18 cellular contexts compared by ENCODE assay signal in the genomic region with DNA sequence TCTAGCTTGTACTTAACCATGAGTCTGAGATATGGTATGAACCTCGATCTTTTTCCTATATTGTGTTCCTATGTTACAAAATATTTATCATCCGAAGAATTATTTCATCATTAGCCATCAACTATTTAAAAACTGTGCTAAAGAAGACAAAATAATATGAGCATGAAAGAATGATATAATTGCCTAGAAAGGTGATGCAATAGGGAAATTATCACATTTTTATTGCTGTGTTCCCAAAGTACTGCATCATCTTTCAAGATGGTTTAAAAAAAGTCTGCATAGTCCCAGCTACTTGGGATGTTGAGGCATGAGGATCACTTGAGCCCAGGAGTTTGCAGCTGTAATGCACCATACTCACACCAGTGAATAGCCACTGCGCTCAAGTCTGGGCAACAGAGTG.
A peak's percentile ranks its signal among the peaks of the same experiment; 100 is the strongest.
DNase-seq lines count a peak whose midpoint lies in the region; ATAC-seq and TF ChIP-seq lines count a peak whose summit lies in the region.
"Had no signal": no experiment of that assay in that cellular context is flagged by ENCODE, and none has a peak within 500 bp of the region (broad histone marks: within the 10 kb centered on the region; RNA-seq: fewer than 3 reads in every experiment).

No MANE protein-coding gene starts in this region.

- no peak for TF ChIP-seq CTCF in AG10803 (conservative IDR thresholded peaks at IDR 0.05; ENCODE audit: low read length)
- TF ChIP-seq CTCF in HEK293 (tag by site-specific recombination; IDR thresholded peaks at IDR 0.05): no peak
- TF ChIP-seq CTCF in fibroblast of villous mesenchyme (IDR thresholded peaks at IDR 0.05; ENCODE audit: insufficient read depth, low read depth, low read length): no peak
- no peak for TF ChIP-seq CTCF in upper lobe of left lung (IDR thresholded peaks at IDR 0.05)
- no peak for TF ChIP-seq CTCF in GM13976 (IDR thresholded peaks at IDR 0.05; ENCODE audit: borderline replicate concordance, control extremely low read depth, extremely low read depth, insufficient read depth, missing control alignments)

- 81 to 82% methylated on average over 3 of the region's 3 CpGs for WGBS in upper lobe of left lung, 2 donors

- no peak for TF ChIP-seq EP300 in upper lobe of left lung (IDR thresholded peaks at IDR 0.05)

- ATAC-seq in upper lobe of left lung (ENCODE audit: low FRiP score in 2 of 2): no peak
- ATAC-seq: A549 had no signal

- peaks cover 17 to 21% of the 10 kb centered on the region in 2 experiments; a peak in 2 of 3 replicates for H3K36me3 ChIP-seq in HEK293 (ENCODE audit: control insufficient read depth in 2 of 2, insufficient read depth in 1 of 2, low read length in 2 of 2)
- H3K36me3 ChIP-seq in upper lobe of left lung: peaks cover 0 to 21% (median 6%) of the 10 kb centered on the region in 4 donors

- peak; percentile 16 for DNase-seq in AG10803 (ENCODE audit: low read depth)
- DNase-seq in fibroblast of villous mesenchyme (ENCODE audit: low read depth): peak; percentile 36
- DNase-seq in upper lobe of left lung: no peak
- DNase-seq in GM13976 (ENCODE audit: low spot score): no peak
- DNase-seq in NCI-H146 treated with DMSO at 0.1 percent for 48 hours (lab: John Stamatoyannopoulos, UW; ENCODE audit: unreplicated experiment): no peak
- DNase-seq: 8988T; ACHN; C1 segment of cervical spinal cord; Calu3; CD4-positive, alpha-beta memory T cell; COR-L47; DMS53; DMS79 treated with DMSO at 0.1 percent for 48 hours; GM23248; H7; HCEC 1CT had no signal

- H3K27ac ChIP-seq in HEK293 (ENCODE audit: extremely low read depth, low read depth, low read length) (no peak overlapping the region), upper lobe of left lung (no peak overlapping the region)
- H3K27ac ChIP-seq: A549, GM23248 had no signal

- in situ Hi-C loops in GM13976 (cut with MboI; ENCODE audit: low sequenced_read_pairs, unreplicated experiment): no loop called here

- H3K9me3 ChIP-seq in HEK293 (ENCODE audit: control insufficient read depth, insufficient read depth, low read depth, low read length): no peaks in the 10 kb centered on the region
- H3K9me3 ChIP-seq in upper lobe of left lung: no peaks in the 10 kb centered on the region
- H3K9me3 ChIP-seq: A549 had no signal

- peaks cover 8% of the 10 kb centered on the region; the same call in 1 of the 2 replicates for H3K4me1 ChIP-seq in HEK293 (ENCODE audit: control insufficient read depth, insufficient read depth, low read length)
- no peaks in the 10 kb centered on the region for H3K4me1 ChIP-seq in upper lobe of left lung
- H3K4me1 ChIP-seq: A549 had no signal

- TF ChIP-seq POLR2A in upper lobe of left lung (IDR thresholded peaks at IDR 0.05): no peak

- H3K27me3 ChIP-seq in upper lobe of left lung: no peaks in the 10 kb centered on the region

- H3K4me3 ChIP-seq in AG10803 (ENCODE audit: low read length) (no peak overlapping the region), HEK293 (ENCODE audit: low read depth, low read length) (no peak overlapping the region), fibroblast of villous mesenchyme (ENCODE audit: low read depth, low read length) (no peak overlapping the region), upper lobe of left lung (no peak overlapping the region)
- H3K4me3 ChIP-seq: A549, GM23248 had no signal

- CTCF ChIA-PET in HEK293 (lab: Yijun Ruan, JAX): interaction anchor here (1.4 kb wide), 1 partner anchor 10 kb away, joined by 4 read pairs; no protein-coding TSS in a partner anchor

- POLR2A ChIA-PET in HEK293 (lab: Yijun Ruan, JAX): no interaction called here

TF ChIP-seq in HEK293, 187 proteins besides CTCF, POLR2A, EP300 and RAD21:
- TF ChIP-seq, protein P1, sequence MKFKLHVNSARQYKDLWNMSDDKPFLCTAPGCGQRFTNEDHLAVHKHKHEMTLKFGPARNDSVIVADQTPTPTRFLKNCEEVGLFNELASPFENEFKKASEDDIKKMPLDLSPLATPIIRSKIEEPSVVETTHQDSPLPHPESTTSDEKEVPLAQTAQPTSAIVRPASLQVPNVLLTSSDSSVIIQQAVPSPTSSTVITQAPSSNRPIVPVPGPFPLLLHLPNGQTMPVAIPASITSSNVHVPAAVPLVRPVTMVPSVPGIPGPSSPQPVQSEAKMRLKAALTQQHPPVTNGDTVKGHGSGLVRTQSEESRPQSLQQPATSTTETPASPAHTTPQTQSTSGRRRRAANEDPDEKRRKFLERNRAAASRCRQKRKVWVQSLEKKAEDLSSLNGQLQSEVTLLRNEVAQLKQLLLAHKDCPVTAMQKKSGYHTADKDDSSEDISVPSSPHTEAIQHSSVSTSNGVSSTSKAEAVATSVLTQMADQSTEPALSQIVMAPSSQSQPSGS (tag by site-specific recombination; IDR thresholded peaks at IDR 0.05; ENCODE audit: low read depth): 0 out of 2 replicates have a peak, but pooled peaks have one; percentile 5
- TF ChIP-seq, protein P2, sequence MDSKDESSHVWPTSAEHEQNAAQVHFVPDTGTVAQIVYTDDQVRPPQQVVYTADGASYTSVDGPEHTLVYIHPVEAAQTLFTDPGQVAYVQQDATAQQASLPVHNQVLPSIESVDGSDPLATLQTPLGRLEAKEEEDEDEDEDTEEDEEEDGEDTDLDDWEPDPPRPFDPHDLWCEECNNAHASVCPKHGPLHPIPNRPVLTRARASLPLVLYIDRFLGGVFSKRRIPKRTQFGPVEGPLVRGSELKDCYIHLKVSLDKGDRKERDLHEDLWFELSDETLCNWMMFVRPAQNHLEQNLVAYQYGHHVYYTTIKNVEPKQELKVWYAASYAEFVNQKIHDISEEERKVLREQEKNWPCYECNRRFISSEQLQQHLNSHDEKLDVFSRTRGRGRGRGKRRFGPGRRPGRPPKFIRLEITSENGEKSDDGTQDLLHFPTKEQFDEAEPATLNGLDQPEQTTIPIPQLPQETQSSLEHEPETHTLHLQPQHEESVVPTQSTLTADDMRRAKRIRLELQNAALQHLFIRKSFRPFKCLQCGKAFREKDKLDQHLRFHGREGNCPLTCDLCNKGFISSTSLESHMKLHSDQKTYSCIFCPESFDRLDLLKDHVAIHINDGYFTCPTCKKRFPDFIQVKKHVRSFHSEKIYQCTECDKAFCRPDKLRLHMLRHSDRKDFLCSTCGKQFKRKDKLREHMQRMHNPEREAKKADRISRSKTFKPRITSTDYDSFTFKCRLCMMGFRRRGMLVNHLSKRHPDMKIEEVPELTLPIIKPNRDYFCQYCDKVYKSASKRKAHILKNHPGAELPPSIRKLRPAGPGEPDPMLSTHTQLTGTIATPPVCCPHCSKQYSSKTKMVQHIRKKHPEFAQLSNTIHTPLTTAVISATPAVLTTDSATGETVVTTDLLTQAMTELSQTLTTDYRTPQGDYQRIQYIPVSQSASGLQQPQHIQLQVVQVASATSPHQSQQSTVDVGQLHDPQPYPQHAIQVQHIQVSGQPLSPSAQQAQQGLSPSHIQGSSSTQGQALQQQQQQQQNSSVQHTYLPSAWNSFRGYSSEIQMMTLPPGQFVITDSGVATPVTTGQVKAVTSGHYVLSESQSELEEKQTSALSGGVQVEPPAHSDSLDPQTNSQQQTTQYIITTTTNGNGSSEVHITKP (tag by site-specific recombination; IDR thresholded peaks at IDR 0.05): no peak
- TF ChIP-seq, protein P3, sequence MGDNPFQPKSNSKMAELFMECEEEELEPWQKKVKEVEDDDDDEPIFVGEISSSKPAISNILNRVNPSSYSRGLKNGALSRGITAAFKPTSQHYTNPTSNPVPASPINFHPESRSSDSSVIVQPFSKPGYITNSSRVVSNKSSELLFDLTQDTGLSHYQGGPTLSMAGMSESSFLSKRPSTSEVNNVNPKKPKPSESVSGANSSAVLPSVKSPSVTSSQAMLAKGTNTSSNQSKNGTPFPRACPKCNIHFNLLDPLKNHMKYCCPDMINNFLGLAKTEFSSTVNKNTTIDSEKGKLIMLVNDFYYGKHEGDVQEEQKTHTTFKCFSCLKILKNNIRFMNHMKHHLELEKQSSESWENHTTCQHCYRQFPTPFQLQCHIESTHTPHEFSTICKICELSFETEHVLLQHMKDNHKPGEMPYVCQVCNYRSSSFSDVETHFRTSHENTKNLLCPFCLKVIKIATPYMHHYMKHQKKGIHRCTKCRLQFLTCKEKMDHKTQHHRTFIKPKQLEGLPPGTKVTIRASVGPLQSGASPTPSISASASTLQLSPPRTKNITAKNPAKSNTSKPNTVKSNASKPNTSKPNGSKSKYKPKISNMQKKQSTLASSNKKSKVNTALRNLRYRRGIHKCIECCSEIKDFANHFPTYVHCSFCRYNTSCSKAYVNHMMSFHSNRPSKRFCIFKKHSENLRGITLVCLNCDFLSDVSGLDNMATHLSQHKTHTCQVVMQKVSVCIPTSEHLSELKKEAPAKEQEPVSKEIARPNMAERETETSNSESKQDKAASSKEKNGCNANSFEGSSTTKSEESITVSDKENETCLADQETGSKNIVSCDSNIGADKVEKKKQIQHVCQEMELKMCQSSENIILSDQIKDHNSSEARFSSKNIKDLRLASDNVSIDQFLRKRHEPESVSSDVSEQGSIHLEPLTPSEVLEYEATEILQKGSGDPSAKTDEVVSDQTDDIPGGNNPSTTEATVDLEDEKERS (tag by site-specific recombination; IDR thresholded peaks at IDR 0.05): no peak

Comparison
In these comparisons a context has a peak if more than half of its experiments do, and no peak if none do; other contexts are left out.
1. DNase-seq: peak in AG10803 (single experiment) and fibroblast of villous mesenchyme (single experiment); none in upper lobe of left lung (0 of 2), GM13976 (single experiment) and NCI-H146 treated with DMSO at 0.1 percent for 48 hours (single experiment).